In genomic region chr4:125359363-125359762, GRCh38 we compare ENCODE assay signal across 1 cellular context.
A peak's percentile ranks its signal among the peaks of the same experiment; 100 is the strongest.
TF ChIP-seq lines count a peak whose summit lies in the region.

No MANE protein-coding gene starts in this region.

TF ChIP-seq in SK-N-SH, 30 proteins besides CTCF, POLR2A, EP300 and RAD21:
- peak; percentile 19; the same call in 1 of the 2 replicates for TF ChIP-seq TCF12 (IDR thresholded peaks at IDR 0.05)
- no peak for TF ChIP-seq EZH2phosphoT487 (IDR thresholded peaks at IDR 0.05; ENCODE audit: borderline replicate concordance, low read depth)
